Comparison of ENCODE assay signal across 19 cellular contexts in genomic region chr1:245444971-245445370, GRCh38.
"Had no signal": no experiment of that assay in that cellular context is flagged by ENCODE, and none has a peak within 500 bp of the region (broad histone marks: within the 10 kb centered on the region; RNA-seq: fewer than 3 reads in every experiment).

No MANE protein-coding gene starts in this region.

- H3K9me2 ChIP-seq: SK-N-SH had no signal

- H3K9ac ChIP-seq: SK-N-SH had no signal

- H3K4me2 ChIP-seq: SK-N-SH had no signal

- DNase-seq: KBM-7, MV-4-11, NCI-H1048, NCI-H1105, NCI-H1417, NCI-H1436 treated with DMSO at 0.1 percent for 48 hours, NCI-H1930, NCI-H2081 treated with DMSO at 0.1 percent for 48 hours, NCI-H226, NCI-H446, NCI-H510A, NCI-H524 treated with DMSO at 0.1 percent for 48 hours, NCI-H69, NCI-H774, Right ventricle myocardium superior, RPMI8226, SIG-M5, SK-N-SH, SW 1271 had no signal

- H3K9me3 ChIP-seq: SK-N-SH had no signal
